ENCODE assay signal across 9 cellular contexts in the genomic region with DNA sequence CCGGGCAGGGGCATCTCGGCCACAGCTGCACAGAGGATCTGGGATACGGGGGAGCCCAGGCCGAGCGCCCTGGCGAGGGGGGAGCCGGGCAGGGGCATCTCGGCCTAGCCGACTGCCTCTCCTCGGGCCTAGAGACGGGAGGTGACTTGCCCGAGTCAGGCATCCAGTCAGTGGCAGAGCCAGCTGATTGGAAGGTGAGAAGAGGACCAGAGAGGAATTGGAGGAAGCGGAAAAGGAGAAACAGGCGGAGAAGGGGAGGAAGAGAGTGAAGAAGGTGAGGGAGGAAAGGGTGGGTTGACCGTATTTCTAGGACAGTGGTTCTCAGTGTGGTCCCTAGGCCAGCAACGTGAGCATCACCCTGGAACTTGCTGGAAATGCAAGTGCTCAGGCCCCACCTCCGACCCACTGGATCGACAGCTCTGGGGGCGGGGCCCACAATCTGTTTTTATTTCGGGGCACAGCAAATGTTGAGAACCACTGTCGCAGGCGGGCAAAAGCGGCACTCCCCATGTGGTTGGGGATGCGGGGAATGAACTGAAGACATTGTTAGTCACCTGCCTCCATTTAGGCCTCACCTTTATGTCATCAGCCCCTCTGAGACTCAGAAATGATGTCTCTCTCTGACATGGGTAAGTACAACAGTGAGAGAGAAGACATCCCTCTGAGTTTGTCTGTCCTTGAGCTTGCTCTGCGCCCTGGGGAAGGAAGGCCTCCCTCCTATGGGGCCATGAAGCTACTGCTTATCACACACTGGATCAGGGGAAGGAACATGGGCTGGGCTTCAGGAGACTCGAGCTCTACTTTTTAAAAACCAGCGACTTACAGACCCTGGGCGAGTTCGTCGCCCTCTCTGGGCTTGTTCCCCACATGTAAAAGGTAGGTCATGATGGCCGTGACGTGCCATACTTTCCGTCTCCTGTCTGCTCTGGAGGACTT. TPM values are rescaled to one million over a fixed set of nuclear protein-coding genes. Genes with fewer than 3 reads are reported as not detected.
DNase-seq lines count a peak whose midpoint lies in the region; ATAC-seq, FAIRE-seq and TF ChIP-seq lines count a peak whose summit lies in the region.
"Had no signal": no experiment of that assay in that cellular context is flagged by ENCODE, and none has a peak within 500 bp of the region (broad histone marks: within the 10 kb centered on the region; RNA-seq: fewer than 3 reads in every experiment).

No MANE protein-coding gene starts in this region.

- TF ChIP-seq EP300 in A549 (IDR thresholded peaks at IDR 0.05) = no peak

- H3K36me3 ChIP-seq in HUES6 (ENCODE audit: control insufficient read depth, insufficient read depth, low read length) (no peaks in the 10 kb centered on the region), mucosa of descending colon (ENCODE audit: low read depth) (no peaks in the 10 kb centered on the region)

- no peak overlapping the region for H3K4me3 ChIP-seq in A549
- H3K4me3 ChIP-seq in HUES6 (ENCODE audit: low read depth, low read length) = no peak overlapping the region
- no peak overlapping the region for H3K4me3 ChIP-seq in mucosa of descending colon

- H3K4me2 ChIP-seq in A549 = peak overlapping the region; percentile 96

- DNase-seq in A549 (ENCODE audit: low read depth in 1 of 2, low spot score in 1 of 2) = no peak
- no peak for DNase-seq in chondrocyte (ENCODE audit: low spot score)
- DNase-seq in memory B cell (ENCODE audit: low spot score in 2 of 2) = no peak
- DNase-seq in stimulated activated CD4-positive, alpha-beta T cell treated with anti-CD3 and anti-CD28 coated beads, Interleukin-4, amount 100 ng/mL, for 4 hours = no peak
- DNase-seq in mucosa of descending colon = no peak

- peak overlapping the region; percentile 10 for H3K9ac ChIP-seq in HUES6 (ENCODE audit: low read length)

- H3K27me3 Mint-ChIP-seq in chondrocyte (ENCODE audit: low read depth) (no peaks in the 10 kb centered on the region), memory B cell (peaks cover 25% of the 10 kb centered on the region)

- H3K4me1 Mint-ChIP-seq in chondrocyte (ENCODE audit: low read depth) = peaks cover 33% of the 10 kb centered on the region
- peaks cover 4% of the 10 kb centered on the region for H3K4me1 Mint-ChIP-seq in memory B cell

- TF ChIP-seq CTCF in A549 (IDR thresholded peaks at IDR 0.05) (no peak), chondrocyte (IDR thresholded peaks at IDR 0.05) (no peak), mucosa of descending colon (IDR thresholded peaks at IDR 0.05) (no peak)

- no peaks in the 10 kb centered on the region for H3K9me3 ChIP-seq in A549
- no peaks in the 10 kb centered on the region for H3K9me3 ChIP-seq in HUES6 (ENCODE audit: control insufficient read depth, insufficient read depth, low read depth, low read length)
- H3K9me3 ChIP-seq in mucosa of descending colon = no peaks in the 10 kb centered on the region

- H3K27ac ChIP-seq in A549 (peak overlapping the region; percentile 97 to 99), HUES6 (ENCODE audit: low read depth, low read length) (no peak overlapping the region)

- CTCF ChIA-PET in A549 (lab: Yijun Ruan, JAX) = interaction anchor here (0.7 to 5.7 kb wide), 27 partner anchors 9 to 227 kb away, joined by 3 to 49 read pairs (median 5); no protein-coding TSS in a partner anchor

- H3K27ac Mint-ChIP-seq in chondrocyte (ENCODE audit: unreplicated experiment) = peak overlapping the region; percentile 93
- no peak overlapping the region for H3K27ac Mint-ChIP-seq in memory B cell

- intact Hi-C loops in mucosa of descending colon (cut with DNase I, micrococcal nuclease) = no loop called here

- peaks cover 14% of the 10 kb centered on the region for H3K27me3 ChIP-seq in HUES6 (ENCODE audit: control insufficient read depth, insufficient read depth, low read length)

- 0 out of 6 replicates have a peak, but pooled peaks of 1 of the 2 experiments have one; percentile 0 for ATAC-seq in A549
- no peak for ATAC-seq in memory B cell (ENCODE audit: low read depth)
- no peak for ATAC-seq in GM19035 (IDR thresholded peaks at IDR 0.05; ENCODE audit: unreplicated experiment)
- ATAC-seq in mucosa of descending colon = no peak
- no peak for ATAC-seq in GM21619 (IDR thresholded peaks at IDR 0.05; ENCODE audit: unreplicated experiment)

- H3K36me3 Mint-ChIP-seq in chondrocyte (ENCODE audit: low read depth) (no peaks in the 10 kb centered on the region), memory B cell (no peaks in the 10 kb centered on the region)

- H3K9me3 Mint-ChIP-seq in chondrocyte (ENCODE audit: low read depth) (no peaks in the 10 kb centered on the region), memory B cell (no peaks in the 10 kb centered on the region)

- 93% methylated on average over 26 of the region's 33 CpGs for WGBS in A549 (ENCODE audit: missing lambda C conversion rate)

- TF ChIP-seq RAD21 in A549 (conservative IDR thresholded peaks at IDR 0.05 in 1 of 2, IDR thresholded peaks at IDR 0.05 in 1 of 2) = no peak

- no peak for FAIRE-seq in A549 (lab: Jason Lieb, UNC)
- FAIRE-seq: urothelium cell line had no signal

- TF ChIP-seq POLR2A in A549 (IDR thresholded peaks at IDR 0.05; ENCODE audit: low read length) = no peak

- H3K4me3 Mint-ChIP-seq in chondrocyte (ENCODE audit: unreplicated experiment) (no peak overlapping the region), memory B cell (peak overlapping the region; percentile 1)

- POLR2A ChIA-PET in A549 (lab: Yijun Ruan, JAX) = interaction anchor here (1.0 kb wide), 1 partner anchor 9 kb away, joined by 3 read pairs; no protein-coding TSS in a partner anchor

- H3K4me1 ChIP-seq in A549 = peaks cover 31% of the 10 kb centered on the region
- H3K4me1 ChIP-seq in HUES6 (ENCODE audit: control insufficient read depth, insufficient read depth, low read length) = peaks cover 7% of the 10 kb centered on the region; the same call in 1 of the 2 replicates
- H3K4me1 ChIP-seq in mucosa of descending colon (ENCODE audit: low read depth) = peaks cover 12% of the 10 kb centered on the region

TF ChIP-seq in A549, 52 proteins besides CTCF, POLR2A, EP300 and RAD21:
- TF ChIP-seq SREBF2 (IDR thresholded peaks at IDR 0.05) (no peak), CHD4 (IDR thresholded peaks at IDR 0.05; ENCODE audit: borderline replicate concordance) (no peak), RARB (CRISPR knock-in tag; IDR thresholded peaks at IDR 0.05) (no peak), ZFP36 (IDR thresholded peaks at IDR 0.05; ENCODE audit: borderline replicate concordance, partially characterized antibody) (no peak), NR3C1 (IDR thresholded peaks at IDR 0.05) (no peak), MYC (IDR thresholded peaks at IDR 0.05; ENCODE audit: borderline replicate concordance, low read length) (no peak), MAZ (IDR thresholded peaks at IDR 0.05; ENCODE audit: borderline replicate concordance, low read depth, low read length) (no peak), TP53 (CRISPR knock-in tag; IDR thresholded peaks at IDR 0.05) (no peak), ZSCAN20 (CRISPR knock-in tag; IDR thresholded peaks at IDR 0.05) (no peak), CEBPB (IDR thresholded peaks at IDR 0.05) (no peak), ZNF302 (CRISPR knock-in tag; IDR thresholded peaks at IDR 0.05) (no peak), NPAS2 (CRISPR knock-in tag; IDR thresholded peaks at IDR 0.05; ENCODE audit: borderline replicate concordance) (no peak), FOSB (CRISPR knock-in tag; IDR thresholded peaks at IDR 0.05) (no peak), FOXS1 (CRISPR knock-in tag; IDR thresholded peaks at IDR 0.05) (no peak)
- TF ChIP-seq, protein P1, sequence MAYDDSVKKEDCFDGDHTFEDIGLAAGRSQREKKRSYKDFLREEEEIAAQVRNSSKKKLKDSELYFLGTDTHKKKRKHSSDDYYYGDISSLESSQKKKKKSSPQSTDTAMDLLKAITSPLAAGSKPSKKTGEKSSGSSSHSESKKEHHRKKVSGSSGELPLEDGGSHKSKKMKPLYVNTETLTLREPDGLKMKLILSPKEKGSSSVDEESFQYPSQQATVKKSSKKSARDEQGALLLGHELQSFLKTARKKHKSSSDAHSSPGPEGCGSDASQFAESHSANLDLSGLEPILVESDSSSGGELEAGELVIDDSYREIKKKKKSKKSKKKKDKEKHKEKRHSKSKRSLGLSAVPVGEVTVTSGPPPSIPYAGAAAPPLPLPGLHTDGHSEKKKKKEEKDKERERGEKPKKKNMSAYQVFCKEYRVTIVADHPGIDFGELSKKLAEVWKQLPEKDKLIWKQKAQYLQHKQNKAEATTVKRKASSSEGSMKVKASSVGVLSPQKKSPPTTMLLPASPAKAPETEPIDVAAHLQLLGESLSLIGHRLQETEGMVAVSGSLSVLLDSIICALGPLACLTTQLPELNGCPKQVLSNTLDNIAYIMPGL (CRISPR knock-in tag; IDR thresholded peaks at IDR 0.05; ENCODE audit: borderline replicate concordance) = no peak
- TF ChIP-seq, protein P2, sequence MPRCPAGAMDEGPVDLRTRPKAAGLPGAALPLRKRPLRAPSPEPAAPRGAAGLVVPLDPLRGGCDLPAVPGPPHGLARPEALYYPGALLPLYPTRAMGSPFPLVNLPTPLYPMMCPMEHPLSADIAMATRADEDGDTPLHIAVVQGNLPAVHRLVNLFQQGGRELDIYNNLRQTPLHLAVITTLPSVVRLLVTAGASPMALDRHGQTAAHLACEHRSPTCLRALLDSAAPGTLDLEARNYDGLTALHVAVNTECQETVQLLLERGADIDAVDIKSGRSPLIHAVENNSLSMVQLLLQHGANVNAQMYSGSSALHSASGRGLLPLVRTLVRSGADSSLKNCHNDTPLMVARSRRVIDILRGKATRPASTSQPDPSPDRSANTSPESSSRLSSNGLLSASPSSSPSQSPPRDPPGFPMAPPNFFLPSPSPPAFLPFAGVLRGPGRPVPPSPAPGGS (IDR thresholded peaks at IDR 0.05) = no peak

RNA-seq across cellular contexts. Expression of a gene that starts 1.0 kb away (rescaled TPM):
- polyA plus RNA-seq in A549 (2011; rRNA removed) = 10.5 and 10.9 TPM in 2 replicates
- polyA plus RNA-seq in A549 (2012; cell fraction: cytosol; rRNA removed) = 19.1 and 26.1 TPM in 2 replicates
- 66.9 and 82.6 TPM in 2 replicates for polyA plus RNA-seq in A549 (2012; cell fraction: nucleus; rRNA removed)
- polyA plus RNA-seq in A549 (2017; fragmentation: RNase III; extraction: RNeasy Plus Mini Kit Qiagen cat#74134 plus additional on column Dnase treatment) = 23.4 to 27.9 TPM (median 25.8 TPM) in 3 replicates
- 12.4 and 17.1 TPM in 2 replicates for polyA minus RNA-seq in A549 (2011; rRNA and poly(A)+ RNA removed)
- 4.5 to 5.2 TPM (median 5.1 TPM) in 3 replicates for total RNA-seq in chondrocyte
- 10 to 100 TPM in 2 of 3 donors, 1 to 10 TPM in 1; 8.4 to 17.3 (median 10.7) TPM for total RNA-seq in mucosa of descending colon
